Comparison of ENCODE assay signal across 20 cellular contexts in genomic region chr10:78852447-78852846, GRCh38.
"Had no signal": no experiment of that assay in that cellular context is flagged by ENCODE, and none has a peak within 500 bp of the region (broad histone marks: within the 10 kb centered on the region; RNA-seq: fewer than 3 reads in every experiment).

No MANE protein-coding gene starts in this region.

- H3K9me3 Mint-ChIP-seq: effector memory CD8-positive, alpha-beta T cell; naive thymus-derived CD4-positive, alpha-beta T cell; stimulated activated naive CD8-positive, alpha-beta T cell treated with anti-CD3 and anti-CD28 coated beads, Interleukin-15, amount 100 ng/mL, for 72 hours had no signal

- ATAC-seq: effector memory CD8-positive, alpha-beta T cell; gastrocnemius medialis; left cardiac atrium; stimulated activated naive CD8-positive, alpha-beta T cell treated with anti-CD3 and anti-CD28 coated beads, Interleukin-15, amount 100 ng/mL, for 72 hours had no signal

- H3K27me3 ChIP-seq: gastrocnemius medialis, heart left ventricle, left lung, neutrophil, pancreas, right lobe of liver, testis, tibial nerve, upper lobe of left lung, uterus had no signal

- H3K4me3 ChIP-seq: gastrocnemius medialis, heart left ventricle, left lung, pancreas, right lobe of liver, testis, tibial nerve, upper lobe of left lung, uterus had no signal

- H3K27me3 Mint-ChIP-seq: naive thymus-derived CD4-positive, alpha-beta T cell; stimulated activated naive CD8-positive, alpha-beta T cell treated with anti-CD3 and anti-CD28 coated beads, Interleukin-15, amount 100 ng/mL, for 72 hours had no signal

- H3K36me3 Mint-ChIP-seq: naive thymus-derived CD4-positive, alpha-beta T cell had no signal

- H3K4me1 Mint-ChIP-seq: naive thymus-derived CD4-positive, alpha-beta T cell; stimulated activated naive CD8-positive, alpha-beta T cell treated with anti-CD3 and anti-CD28 coated beads, Interleukin-15, amount 100 ng/mL, for 72 hours had no signal

- H3K9me3 ChIP-seq: gastrocnemius medialis, heart left ventricle, left lung, neutrophil, pancreas, right lobe of liver, testis, tibial nerve, upper lobe of left lung, uterus had no signal

- DNase-seq: cerebellar nuclear complex; cortex of kidney; gastrocnemius medialis; heart left ventricle; hippocampal formation; left cardiac atrium; left lung; mammary epithelial cell; midbrain; right lobe of liver; stimulated activated CD4-positive, alpha-beta T cell treated with anti-CD3 and anti-CD28 coated beads, Interleukin-1b, Interleukin-23, amount 100 ng/mL, for 48 hours; stimulated activated naive CD8-positive, alpha-beta T cell treated with anti-CD3 and anti-CD28 coated beads, Interleukin-15, amount 100 ng/mL, for 72 hours; uterus had no signal

- H3K27ac Mint-ChIP-seq: effector memory CD8-positive, alpha-beta T cell; naive thymus-derived CD4-positive, alpha-beta T cell had no signal

- H3K27ac ChIP-seq: gastrocnemius medialis, heart left ventricle, left lung, neutrophil, pancreas, right lobe of liver, testis, tibial nerve, uterus had no signal

- H3K4me1 ChIP-seq: left lung, pancreas, right lobe of liver, upper lobe of left lung, uterus had no signal

- H3K36me3 ChIP-seq: gastrocnemius medialis, heart left ventricle, left lung, neutrophil, pancreas, right lobe of liver, tibial nerve, upper lobe of left lung, uterus had no signal

- H3K4me3 Mint-ChIP-seq: effector memory CD8-positive, alpha-beta T cell; naive thymus-derived CD4-positive, alpha-beta T cell; stimulated activated naive CD8-positive, alpha-beta T cell treated with anti-CD3 and anti-CD28 coated beads, Interleukin-15, amount 100 ng/mL, for 72 hours had no signal
